11 cellular contexts compared by ENCODE assay signal in genomic region chr11:8807544-8808225, GRCh38.
A peak's percentile ranks its signal among the peaks of the same experiment; 100 is the strongest.
DNase-seq lines count a peak whose midpoint lies in the region; ATAC-seq and TF ChIP-seq lines count a peak whose summit lies in the region.
"Had no signal": no experiment of that assay in that cellular context is flagged by ENCODE, and none has a peak within 500 bp of the region (broad histone marks: within the 10 kb centered on the region; RNA-seq: fewer than 3 reads in every experiment).

No MANE protein-coding gene starts in this region.

- no peak overlapping the region for H3K4me3 Mint-ChIP-seq in activated CD4-positive, alpha-beta T cell treated with anti-CD3 and anti-CD28 coated beads, Interleukin-2, amount 10 ng/mL, durations not matched to agents 7 days and 5 days
- no peak overlapping the region for H3K4me3 Mint-ChIP-seq in naive thymus-derived CD8-positive, alpha-beta T cell

- no peaks in the 10 kb centered on the region for H3K9me3 Mint-ChIP-seq in activated CD4-positive, alpha-beta T cell treated with anti-CD3 and anti-CD28 coated beads, Interleukin-2, amount 10 ng/mL, durations not matched to agents 7 days and 5 days
- H3K9me3 Mint-ChIP-seq in naive thymus-derived CD8-positive, alpha-beta T cell = no peaks in the 10 kb centered on the region

- H3K27ac Mint-ChIP-seq in activated CD4-positive, alpha-beta T cell treated with anti-CD3 and anti-CD28 coated beads, Interleukin-2, amount 10 ng/mL, durations not matched to agents 7 days and 5 days = no peak overlapping the region
- H3K27ac Mint-ChIP-seq in naive thymus-derived CD8-positive, alpha-beta T cell = no peak overlapping the region

- DNase-seq in EH (ENCODE audit: low read depth) (peak; percentile 96), body of pancreas (peak in 3 of 4 donors; percentile 40 to 56 (median 47)), left ventricle myocardium superior (peak; percentile 49), skeletal muscle cell (ENCODE audit: low read depth) (peak; percentile 72), DMS114 treated with DMSO at 0.1 percent for 48 hours (lab: John Stamatoyannopoulos, UW; ENCODE audit: unreplicated experiment) (no peak)
- no peak for DNase-seq in activated CD4-positive, alpha-beta T cell treated with anti-CD3 and anti-CD28 coated beads, Interleukin-2, amount 10 ng/mL, durations not matched to agents 7 days and 5 days
- no peak for DNase-seq in naive thymus-derived CD8-positive, alpha-beta T cell
- DNase-seq: hippocampal formation; PC-9; stimulated activated CD4-positive, alpha-beta T cell treated with anti-CD3 and anti-CD28 coated beads, Interleukin-4, amount 100 ng/mL, for 4 hours had no signal

- H3K27me3 ChIP-seq in body of pancreas = no peaks in the 10 kb centered on the region

- H3K4me3 ChIP-seq in body of pancreas (no peak overlapping the region), skeletal muscle cell (ENCODE audit: low read depth, low read length) (peak overlapping the region; percentile 69)
- H3K4me3 ChIP-seq: PC-9 had no signal

- H3K4me1 Mint-ChIP-seq in activated CD4-positive, alpha-beta T cell treated with anti-CD3 and anti-CD28 coated beads, Interleukin-2, amount 10 ng/mL, durations not matched to agents 7 days and 5 days = peaks cover 5% of the 10 kb centered on the region
- peaks cover 6 to 10% (median 8%) of the 10 kb centered on the region in 4 donors for H3K4me1 Mint-ChIP-seq in naive thymus-derived CD8-positive, alpha-beta T cell

- peaks cover 72% of the 10 kb centered on the region for H3K4me1 ChIP-seq in body of pancreas

- intact Hi-C loops in body of pancreas (cut with DNase I) (loop anchor here (10.0 kb wide), 1 partner anchor 103 kb away; no protein-coding TSS in a partner anchor), left ventricle myocardium superior (cut with micrococcal nuclease) (no loop called here)

- H3K36me3 ChIP-seq in body of pancreas (replicated peaks in 1 of 2; ENCODE audit: insufficient read depth in 1 of 2, low read depth in 2 of 2) = no peaks in the 10 kb centered on the region

- ATAC-seq in body of pancreas (no peak), left ventricle myocardium superior (peak; percentile 59), HG03565 (IDR thresholded peaks at IDR 0.05; ENCODE audit: unreplicated experiment) (no peak)
- ATAC-seq in naive thymus-derived CD8-positive, alpha-beta T cell = no peak

- no peak for TF ChIP-seq POLR2A in body of pancreas (IDR thresholded peaks at IDR 0.05)

- POLR2A ChIA-PET in activated CD4-positive, alpha-beta T cell treated with anti-CD3 and anti-CD28 coated beads, Interleukin-2, amount 10 ng/mL, durations not matched to agents 7 days and 5 days (lab: Charles Lee) = no interaction called here
- POLR2A ChIA-PET in naive thymus-derived CD8-positive, alpha-beta T cell (lab: Charles Lee) = no interaction called here

- no peak for TF ChIP-seq CTCF in body of pancreas (IDR thresholded peaks at IDR 0.05)

- peaks cover 21% of the 10 kb centered on the region for H3K27me3 Mint-ChIP-seq in activated CD4-positive, alpha-beta T cell treated with anti-CD3 and anti-CD28 coated beads, Interleukin-2, amount 10 ng/mL, durations not matched to agents 7 days and 5 days
- H3K27me3 Mint-ChIP-seq in naive thymus-derived CD8-positive, alpha-beta T cell = peaks cover 10 to 26% (median 12%) of the 10 kb centered on the region in 5 donors

- no peaks in the 10 kb centered on the region for H3K9me3 ChIP-seq in body of pancreas

- peak overlapping the region; percentile 31 to 88 (median 75) for H3K27ac ChIP-seq in body of pancreas
- H3K27ac ChIP-seq: PC-9 had no signal

- no peaks in the 10 kb centered on the region for H3K36me3 Mint-ChIP-seq in activated CD4-positive, alpha-beta T cell treated with anti-CD3 and anti-CD28 coated beads, Interleukin-2, amount 10 ng/mL, durations not matched to agents 7 days and 5 days (ENCODE audit: low read depth)
- H3K36me3 Mint-ChIP-seq in naive thymus-derived CD8-positive, alpha-beta T cell = no peaks in the 10 kb centered on the region

- WGBS in body of pancreas, 2 donors = 57 to 65% methylated on average over 10 of the region's 10 CpGs

- CTCF ChIA-PET in activated CD4-positive, alpha-beta T cell treated with anti-CD3 and anti-CD28 coated beads, Interleukin-2, amount 10 ng/mL, durations not matched to agents 7 days and 5 days (lab: Charles Lee) = no interaction called here

Comparison
In these comparisons a context has a peak if more than half of its experiments do, and no peak if none do; other contexts are left out.
1. DNase-seq: peak in EH (single experiment), body of pancreas (3 of 4), left ventricle myocardium superior (single experiment) and skeletal muscle cell (single experiment); none in activated CD4-positive, alpha-beta T cell treated with anti-CD3 and anti-CD28 coated beads, Interleukin-2, amount 10 ng/mL, durations not matched to agents 7 days and 5 days (single experiment), DMS114 treated with DMSO at 0.1 percent for 48 hours (single experiment) and naive thymus-derived CD8-positive, alpha-beta T cell (0 of 10).